Comparison of ENCODE assay signal across 8 cellular contexts in the genomic region with DNA sequence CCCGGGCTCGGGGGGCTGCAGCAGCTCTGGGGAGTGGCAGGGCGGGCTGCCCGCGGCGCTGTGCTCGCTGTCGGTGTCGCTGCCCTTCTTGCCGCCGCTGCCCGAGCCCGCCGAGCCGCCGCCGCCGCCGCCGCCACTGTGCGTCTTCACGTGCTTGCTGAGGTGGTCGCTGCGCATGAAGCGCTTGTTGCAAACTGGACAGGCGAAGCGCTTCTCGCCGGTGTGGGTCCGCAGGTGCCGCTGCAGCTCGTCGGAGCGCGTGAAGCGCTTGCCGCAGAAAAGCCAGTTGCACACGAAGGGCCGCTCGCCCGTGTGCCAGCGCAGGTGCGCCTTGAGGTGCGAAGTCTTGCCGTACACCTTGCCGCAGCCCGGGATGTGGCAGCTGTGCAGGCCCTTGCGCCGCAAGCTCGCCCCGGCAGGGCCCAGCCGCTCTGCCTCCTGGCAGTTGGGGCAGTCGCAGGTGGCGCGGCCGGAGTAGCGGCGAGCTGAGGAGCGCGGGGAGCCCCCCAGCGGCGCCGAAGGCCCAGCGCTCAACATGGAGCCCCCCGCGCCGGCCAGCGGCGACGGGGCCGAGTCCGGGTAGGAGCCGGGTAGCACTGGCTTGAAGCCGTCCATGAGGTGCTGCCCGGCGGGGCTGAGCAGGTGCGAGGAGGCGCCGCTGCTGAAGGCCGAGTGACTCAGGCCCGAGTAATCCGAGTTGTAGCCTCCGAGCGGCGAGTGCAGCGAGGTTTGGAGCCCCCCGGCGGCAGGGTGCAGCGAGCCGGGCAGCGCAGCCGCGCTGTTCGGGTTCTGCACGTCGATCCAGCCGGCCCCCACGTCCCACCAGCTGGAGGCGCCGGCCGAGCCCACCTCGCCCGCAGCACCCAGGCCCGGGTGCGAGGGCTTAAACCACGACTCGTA. TPM values are rescaled to one million over a fixed set of nuclear protein-coding genes. Genes with fewer than 3 reads are reported as not detected.
A peak's percentile ranks its signal among the peaks of the same experiment; 100 is the strongest.
DNase-seq lines count a peak whose midpoint lies in the region; ATAC-seq and TF ChIP-seq lines count a peak whose summit lies in the region.

No MANE protein-coding gene starts in this region.

- H3K27ac Mint-ChIP-seq in activated naive CD8-positive, alpha-beta T cell treated with anti-CD3 and anti-CD28 coated beads, Interleukin-2, amount 10 ng/mL, durations not matched to agents 7 days and 5 days, result no peak overlapping the region
- no peak overlapping the region for H3K27ac Mint-ChIP-seq in activated naive CD8-positive, alpha-beta T cell treated with anti-CD3 and anti-CD28 coated beads for 36 hours

- peaks cover 14% of the 10 kb centered on the region for H3K4me1 Mint-ChIP-seq in activated naive CD8-positive, alpha-beta T cell treated with anti-CD3 and anti-CD28 coated beads, Interleukin-2, amount 10 ng/mL, durations not matched to agents 7 days and 5 days
- peaks cover 16% of the 10 kb centered on the region for H3K4me1 Mint-ChIP-seq in activated naive CD8-positive, alpha-beta T cell treated with anti-CD3 and anti-CD28 coated beads for 36 hours

- no peak for ATAC-seq in activated naive CD8-positive, alpha-beta T cell treated with anti-CD3 and anti-CD28 coated beads, Interleukin-2, amount 10 ng/mL, durations not matched to agents 7 days and 5 days (ENCODE audit: low read depth)
- ATAC-seq in SK-N-SH treated with all-trans-retinoic acid at 6 μM for 48 hours, result peak; percentile 16
- ATAC-seq in upper lobe of right lung, result peak; percentile 38

- POLR2A ChIA-PET in activated naive CD8-positive, alpha-beta T cell treated with anti-CD3 and anti-CD28 coated beads, Interleukin-2, amount 10 ng/mL, durations not matched to agents 7 days and 5 days (lab: Charles Lee), result no interaction called here

- H3K9me3 ChIP-seq in upper lobe of right lung, result no peaks in the 10 kb centered on the region

- peaks cover 6% of the 10 kb centered on the region for H3K9me3 Mint-ChIP-seq in activated naive CD8-positive, alpha-beta T cell treated with anti-CD3 and anti-CD28 coated beads, Interleukin-2, amount 10 ng/mL, durations not matched to agents 7 days and 5 days
- H3K9me3 Mint-ChIP-seq in activated naive CD8-positive, alpha-beta T cell treated with anti-CD3 and anti-CD28 coated beads for 36 hours, result peaks cover 22% of the 10 kb centered on the region

- no peak for TF ChIP-seq CTCF in upper lobe of right lung (IDR thresholded peaks at IDR 0.05)

- H3K27ac ChIP-seq in upper lobe of right lung, result no peak overlapping the region

- peaks cover 17% of the 10 kb centered on the region for H3K4me1 ChIP-seq in upper lobe of right lung

- intact Hi-C loops in upper lobe of right lung (cut with DNase I), result no loop called here

- H3K36me3 Mint-ChIP-seq in activated naive CD8-positive, alpha-beta T cell treated with anti-CD3 and anti-CD28 coated beads, Interleukin-2, amount 10 ng/mL, durations not matched to agents 7 days and 5 days, result peaks cover 2% of the 10 kb centered on the region
- peaks cover 13% of the 10 kb centered on the region for H3K36me3 Mint-ChIP-seq in activated naive CD8-positive, alpha-beta T cell treated with anti-CD3 and anti-CD28 coated beads for 36 hours

- H3K4me3 Mint-ChIP-seq in activated naive CD8-positive, alpha-beta T cell treated with anti-CD3 and anti-CD28 coated beads, Interleukin-2, amount 10 ng/mL, durations not matched to agents 7 days and 5 days, result no peak overlapping the region
- H3K4me3 Mint-ChIP-seq in activated naive CD8-positive, alpha-beta T cell treated with anti-CD3 and anti-CD28 coated beads for 36 hours, result no peak overlapping the region

- H3K27me3 Mint-ChIP-seq in activated naive CD8-positive, alpha-beta T cell treated with anti-CD3 and anti-CD28 coated beads, Interleukin-2, amount 10 ng/mL, durations not matched to agents 7 days and 5 days, result peaks cover 78% of the 10 kb centered on the region
- peaks cover 90% of the 10 kb centered on the region for H3K27me3 Mint-ChIP-seq in activated naive CD8-positive, alpha-beta T cell treated with anti-CD3 and anti-CD28 coated beads for 36 hours

- H3K36me3 ChIP-seq in upper lobe of right lung, result no peaks in the 10 kb centered on the region

- peaks cover 95% of the 10 kb centered on the region for H3K27me3 ChIP-seq in upper lobe of right lung

- peak overlapping the region; percentile 15 for H3K4me3 ChIP-seq in upper lobe of right lung

- peak; percentile 50 for DNase-seq in activated naive CD8-positive, alpha-beta T cell treated with anti-CD3 and anti-CD28 coated beads, Interleukin-2, amount 10 ng/mL, durations not matched to agents 7 days and 5 days
- no peak for DNase-seq in activated naive CD8-positive, alpha-beta T cell treated with anti-CD3 and anti-CD28 coated beads for 36 hours
- DNase-seq in iPS-NIHi11 (ENCODE audit: low spot score) (peak; percentile 57), upper lobe of right lung (no peak), NK-92 (lab: John Stamatoyannopoulos, UW; ENCODE audit: unreplicated experiment) (no peak), NAMALWA (ENCODE audit: low spot score) (no peak)
- DNase-seq in stimulated activated CD4-positive, alpha-beta T cell treated with anti-CD3 and anti-CD28 coated beads, Interleukin-1b, Interleukin-23, amount 100 ng/mL, for 48 hours, result no peak

TF ChIP-seq in SK-N-SH treated with all-trans-retinoic acid at 6 μM for 48 hours, 23 proteins besides CTCF, POLR2A, EP300 and RAD21 (continues in another document):
- TF ChIP-seq ZFP30 (CRISPR knock-in tag; IDR thresholded peaks at IDR 0.05) (no peak), PPARA (CRISPR knock-in tag; IDR thresholded peaks at IDR 0.05; ENCODE audit: borderline replicate concordance) (no peak), ARNTL (CRISPR knock-in tag; IDR thresholded peaks at IDR 0.05; ENCODE audit: borderline replicate concordance, low read depth) (no peak), BACH2 (CRISPR knock-in tag; IDR thresholded peaks at IDR 0.05; ENCODE audit: borderline replicate concordance) (no peak), POU6F1 (CRISPR knock-in tag; IDR thresholded peaks at IDR 0.05; ENCODE audit: borderline replicate concordance, low read depth) (no peak), OSR1 (CRISPR knock-in tag; IDR thresholded peaks at IDR 0.05) (no peak), ZNF70 (CRISPR knock-in tag; IDR thresholded peaks at IDR 0.05) (no peak), TCF4 (CRISPR knock-in tag; IDR thresholded peaks at IDR 0.05; ENCODE audit: borderline replicate concordance) (no peak), TSHZ2 (CRISPR knock-in tag; IDR thresholded peaks at IDR 0.05) (no peak), ZC3H10 (CRISPR knock-in tag; IDR thresholded peaks at IDR 0.05) (no peak), GLIS3 (CRISPR knock-in tag; IDR thresholded peaks at IDR 0.05) (no peak), ISL1 (CRISPR knock-in tag; IDR thresholded peaks at IDR 0.05) (no peak), CSDC2 (CRISPR knock-in tag; IDR thresholded peaks at IDR 0.05) (no peak), RARB (CRISPR knock-in tag; IDR thresholded peaks at IDR 0.05) (no peak)

RNA-seq across cellular contexts. Expression of gene SP8, which starts 2.1 kb away (rescaled TPM):
- not detected for total RNA-seq in activated naive CD8-positive, alpha-beta T cell treated with anti-CD3 and anti-CD28 coated beads, Interleukin-2, amount 10 ng/mL, durations not matched to agents 7 days and 5 days
- not detected for total RNA-seq in activated naive CD8-positive, alpha-beta T cell treated with anti-CD3 and anti-CD28 coated beads for 36 hours
- total RNA-seq in upper lobe of right lung, result not detected

Comparison
In these comparisons a context has a peak if more than half of its experiments do, and no peak if none do; other contexts are left out.
1. DNase-seq: peak in activated naive CD8-positive, alpha-beta T cell treated with anti-CD3 and anti-CD28 coated beads, Interleukin-2, amount 10 ng/mL, durations not matched to agents 7 days and 5 days (single experiment) and iPS-NIHi11 (single experiment); none in activated naive CD8-positive, alpha-beta T cell treated with anti-CD3 and anti-CD28 coated beads for 36 hours (single experiment), upper lobe of right lung (single experiment), stimulated activated CD4-positive, alpha-beta T cell treated with anti-CD3 and anti-CD28 coated beads, Interleukin-1b, Interleukin-23, amount 100 ng/mL, for 48 hours (single experiment), NK-92 (single experiment) and NAMALWA (single experiment).